Comparison of ENCODE assay signal across 9 cellular contexts in the genomic region with DNA sequence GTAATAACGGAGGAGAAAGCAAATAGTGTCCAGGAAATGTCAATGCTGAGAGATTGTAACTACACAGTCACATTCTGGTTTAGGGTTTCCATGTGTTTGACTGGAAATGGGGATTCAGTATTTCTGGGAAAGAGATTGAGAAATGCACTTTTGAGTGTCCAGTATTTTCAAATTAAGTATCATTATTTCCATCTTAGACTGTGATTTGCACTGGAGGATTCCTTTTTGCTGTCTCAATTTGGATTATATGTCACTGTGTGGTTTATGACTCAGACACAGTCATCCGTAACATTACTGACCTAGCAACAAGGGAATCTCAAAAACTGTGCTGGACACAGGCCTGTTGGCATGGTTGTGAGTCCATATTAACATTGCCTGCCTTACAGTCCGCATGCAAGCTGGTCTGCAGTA.
A peak's percentile ranks its signal among the peaks of the same experiment; 100 is the strongest.
DNase-seq lines count a peak whose midpoint lies in the region; ATAC-seq, FAIRE-seq and TF ChIP-seq lines count a peak whose summit lies in the region.
"Had no signal": no experiment of that assay in that cellular context is flagged by ENCODE, and none has a peak within 500 bp of the region (broad histone marks: within the 10 kb centered on the region; RNA-seq: fewer than 3 reads in every experiment).

No MANE protein-coding gene starts in this region.

- WGBS in testis, 2 donors = 78 to 85% methylated on average over 3 of the region's 3 CpGs

- intact Hi-C loops in testis (cut with DNase I; ENCODE audit: low total_unique reads) = no loop called here

- no peak for FAIRE-seq in bronchial epithelial cell (lab: Jason Lieb, UNC)

- no peak for ATAC-seq in GM18858 (IDR thresholded peaks at IDR 0.05; ENCODE audit: unreplicated experiment)

- peak; percentile 76 for DNase-seq in AG08396 (ENCODE audit: low spot score)
- peak; percentile 96 for DNase-seq in HS-5 (ENCODE audit: low read depth)
- peak; percentile 90 for DNase-seq in bronchial epithelial cell (ENCODE audit: low read depth)
- peak; percentile 95 for DNase-seq in myocyte (ENCODE audit: low read depth)
- DNase-seq in retina = no peak
- no peak for DNase-seq in NCI-H2029 treated with DMSO at 0.1 percent for 48 hours (lab: John Stamatoyannopoulos, UW)
- no peak for DNase-seq in testis
- DNase-seq: esophagus squamous epithelium had no signal

- H3K27me3 ChIP-seq in bronchial epithelial cell (ENCODE audit: control insufficient read depth, insufficient read depth, low read length) = no peaks in the 10 kb centered on the region
- H3K27me3 ChIP-seq in testis = no peaks in the 10 kb centered on the region
- H3K27me3 ChIP-seq: esophagus squamous epithelium had no signal

- H3K27ac ChIP-seq in testis = no peak overlapping the region
- H3K27ac ChIP-seq: esophagus squamous epithelium had no signal

- no peaks in the 10 kb centered on the region for H3K4me1 ChIP-seq in testis
- H3K4me1 ChIP-seq: esophagus squamous epithelium had no signal

- H3K36me3 ChIP-seq in bronchial epithelial cell (ENCODE audit: control insufficient read depth, insufficient read depth, low read length) (no peaks in the 10 kb centered on the region), testis (ENCODE audit: low read depth, missing control alignments) (no peaks in the 10 kb centered on the region)
- H3K36me3 ChIP-seq: esophagus squamous epithelium had no signal

- no peaks in the 10 kb centered on the region for H3K9me3 ChIP-seq in testis
- H3K9me3 ChIP-seq: esophagus squamous epithelium had no signal

- H3K4me3 ChIP-seq in bronchial epithelial cell (ENCODE audit: low read depth, low read length) (no peak overlapping the region), testis (no peak overlapping the region)
- H3K4me3 ChIP-seq: esophagus squamous epithelium had no signal

- no peak for TF ChIP-seq CTCF in bronchial epithelial cell (IDR thresholded peaks at IDR 0.05; ENCODE audit: insufficient read depth, low read length, severe bottlenecking)
- no peak for TF ChIP-seq CTCF in testis (IDR thresholded peaks at IDR 0.05)

- TF ChIP-seq POLR2A in testis (IDR thresholded peaks at IDR 0.05) = no peak

Comparison
In these comparisons a context has a peak if more than half of its experiments do, and no peak if none do; other contexts are left out.
1. DNase-seq: peak in AG08396 (single experiment), HS-5 (single experiment), bronchial epithelial cell (single experiment) and myocyte (single experiment); none in retina (single experiment), NCI-H2029 treated with DMSO at 0.1 percent for 48 hours (single experiment) and testis (single experiment).